ENCODE assay signal across 16 cellular contexts in genomic region chr16:52450906-52451305, GRCh38.
DNase-seq lines count a peak whose midpoint lies in the region; TF ChIP-seq lines count a peak whose summit lies in the region.
"Had no signal": no experiment of that assay in that cellular context is flagged by ENCODE, and none has a peak within 500 bp of the region (broad histone marks: within the 10 kb centered on the region; RNA-seq: fewer than 3 reads in every experiment).

No MANE protein-coding gene starts in this region.

- POLR2A ChIA-PET in A673 (lab: Charles Lee; ENCODE audit: low non-redundant PET), result no interaction called here

- H3K27ac ChIP-seq in A673 (ENCODE audit: low read depth, low read length, poor library complexity, severe bottlenecking) (peak overlapping the region; percentile 95), SJCRH30 (peak overlapping the region; percentile 31)
- H3K27ac ChIP-seq: HL-60 had no signal

- CTCF ChIA-PET in A673 (lab: Charles Lee), result interaction anchor here (0.7 to 1.1 kb wide), 2 partner anchors 259 to 462 kb away, joined by 3 read pairs; no protein-coding TSS in a partner anchor

- H3K4me1 ChIP-seq in A673 (ENCODE audit: insufficient read depth, low read length, poor library complexity, severe bottlenecking), result peaks cover 28% of the 10 kb centered on the region
- H3K4me1 ChIP-seq in SJCRH30, result peaks cover 21% of the 10 kb centered on the region

- H3K9me3 ChIP-seq in A673 (ENCODE audit: low read depth, low read length, poor library complexity, severe bottlenecking) (no peaks in the 10 kb centered on the region), SJCRH30 (replicated peaks) (no peaks in the 10 kb centered on the region)
- H3K9me3 ChIP-seq: BE2C, HAP-1 had no signal

- H3K36me3 ChIP-seq in A673 (ENCODE audit: insufficient read depth, low read length, poor library complexity, severe bottlenecking) (no peaks in the 10 kb centered on the region), SJCRH30 (0 out of 2 replicates have a peak, but pooled peaks cover 5% of the 10 kb centered on the region)
- H3K36me3 ChIP-seq: BE2C, HAP-1 had no signal

- H3K4me3 ChIP-seq in A673 (ENCODE audit: low read depth, low read length, poor library complexity, severe bottlenecking) (no peak overlapping the region), SJCRH30 (no peak overlapping the region)
- H3K4me3 ChIP-seq: HAP-1 had no signal

- BruUV-seq in A673 (replicated peaks; lab: Mats Ljungman, UMichigan), result no TSS peak

- intact Hi-C loops in A673 (cut with micrococcal nuclease; ENCODE audit: unreplicated experiment), result loop anchor here (2.0 to 10.0 kb wide), 6 partner anchors 48 to 414 kb away; partner anchors contain the start of gene TOX3

- DNase-seq in A673 (ENCODE audit: low spot score), result peak; percentile 88
- DNase-seq in H4 (ENCODE audit: low spot score), result peak; percentile 7
- DNase-seq in SJCRH30, result peak; percentile 53 to 82
- peak; percentile 75 for DNase-seq in foreskin melanocyte
- no peak for DNase-seq in NCI-H2029 treated with DMSO at 0.1 percent for 48 hours (lab: John Stamatoyannopoulos, UW)
- no peak for DNase-seq in inferior parietal cortex (ENCODE audit: extremely low spot score)
- DNase-seq in T-helper 2 cell, result no peak
- DNase-seq in LoVo (ENCODE audit: low spot score), result no peak
- DNase-seq: ACHN; BE2C; C1 segment of cervical spinal cord; CD4-positive, CD25-positive, alpha-beta regulatory T cell; CD8-positive, alpha-beta memory T cell; COR-L47 had no signal

- no peak for TF ChIP-seq CTCF in A673 (conservative IDR thresholded peaks at IDR 0.05; ENCODE audit: low read depth, low read length)

- H3K27me3 ChIP-seq in A673 (replicated peaks; ENCODE audit: insufficient read depth, low read depth, low read length, poor library complexity), result peaks cover 7% of the 10 kb centered on the region
- H3K27me3 ChIP-seq in SJCRH30, result no peaks in the 10 kb centered on the region
- H3K27me3 ChIP-seq: BE2C had no signal

Comparison
In these comparisons a context has a peak if more than half of its experiments do, and no peak if none do; other contexts are left out.
1. DNase-seq: peak in A673 (single experiment), H4 (single experiment), SJCRH30 (2 of 2) and foreskin melanocyte (single experiment); none in NCI-H2029 treated with DMSO at 0.1 percent for 48 hours (single experiment), inferior parietal cortex (single experiment), T-helper 2 cell (0 of 5) and LoVo (single experiment).